22 cellular contexts compared by ENCODE assay signal in the genomic region with DNA sequence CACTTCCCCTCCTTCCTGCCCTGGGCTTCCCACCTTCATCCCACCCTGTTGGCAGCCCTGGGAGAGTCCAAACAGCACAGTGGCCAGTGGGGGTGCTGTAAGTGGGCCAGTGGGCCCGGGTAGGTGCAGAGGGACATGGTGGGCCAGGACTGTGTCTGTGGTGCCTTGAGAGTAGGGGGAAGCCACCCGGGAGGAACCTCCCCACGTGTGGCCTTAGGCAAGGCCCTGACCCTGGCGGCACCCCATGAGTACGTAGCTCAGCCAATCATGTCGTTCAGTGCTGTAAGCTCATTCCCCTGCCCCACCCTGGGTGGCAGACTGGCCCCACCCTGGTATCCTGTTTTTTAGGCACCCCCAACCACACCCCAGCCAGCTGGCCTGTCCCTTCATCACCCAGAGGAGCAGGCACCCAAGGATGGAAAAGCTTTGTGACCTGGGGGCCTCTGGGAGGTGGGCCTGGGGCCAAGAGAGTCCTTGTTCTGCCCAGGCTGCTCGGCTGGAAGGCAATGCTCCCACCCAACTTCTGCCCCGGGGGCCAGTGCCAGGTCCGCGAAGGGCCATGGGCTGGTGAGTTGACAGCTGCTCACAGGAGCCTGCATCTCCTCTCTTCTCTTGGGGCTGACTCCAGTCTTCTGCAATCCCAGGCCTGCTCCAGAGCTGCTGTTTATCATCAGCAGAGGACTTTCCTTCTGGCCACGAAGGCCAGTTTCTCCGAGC. TPM values are rescaled to one million over a fixed set of nuclear protein-coding genes. Genes with fewer than 3 reads are reported as not detected.
DNase-seq lines count a peak whose midpoint lies in the region; ATAC-seq and TF ChIP-seq lines count a peak whose summit lies in the region.
"Had no signal": no experiment of that assay in that cellular context is flagged by ENCODE, and none has a peak within 500 bp of the region (broad histone marks: within the 10 kb centered on the region; RNA-seq: fewer than 3 reads in every experiment).

No MANE protein-coding gene starts in this region.

- peak; percentile 20 for DNase-seq in activated naive CD8-positive, alpha-beta T cell treated with anti-CD3 and anti-CD28 coated beads, Interleukin-2, amount 10 ng/mL, durations not matched to agents 7 days and 5 days
- no peak for DNase-seq in activated naive CD8-positive, alpha-beta T cell treated with anti-CD3 and anti-CD28 coated beads, Interleukin-2, amount 50 U/mL, for 24 hours
- DNase-seq in right cardiac atrium: peak in 1 of 3 donors; percentile 48
- peak; percentile 58 for DNase-seq in upper lobe of right lung
- DNase-seq in NCI-H2227 treated with DMSO at 0.1 percent for 48 hours (lab: John Stamatoyannopoulos, UW): no peak
- no peak for DNase-seq in WTC11 (ENCODE audit: low spot score)
- DNase-seq: 8988T; activated CD4-positive, CD25-positive, alpha-beta regulatory T cell treated with anti-CD3 and anti-CD28 coated beads, Interleukin-2, amount 50 U/mL, for 72 hours; activated naive CD8-positive, alpha-beta T cell treated with anti-CD3 and anti-CD28 coated beads for 36 hours; EL; foreskin keratinocyte; islet precursor cell; mammary epithelial cell; naive thymus-derived CD4-positive, alpha-beta T cell; NCI-H526 treated with DMSO at 0.1 percent for 48 hours; ovary; RPMI8226; stimulated activated naive CD8-positive, alpha-beta T cell treated with anti-CD3 and anti-CD28 coated beads, Interleukin-15, Interleukin-2, amounts not matched to agents 100 U/mL and 50 U/mL, for 24 hours had no signal

- H3K4me3 Mint-ChIP-seq in activated naive CD8-positive, alpha-beta T cell treated with anti-CD3 and anti-CD28 coated beads, Interleukin-2, amount 10 ng/mL, durations not matched to agents 7 days and 5 days: no peak overlapping the region
- H3K4me3 Mint-ChIP-seq in activated naive CD8-positive, alpha-beta T cell treated with anti-CD3 and anti-CD28 coated beads, Interleukin-2, amount 50 U/mL, for 24 hours: no peak overlapping the region
- no peak overlapping the region for H3K4me3 Mint-ChIP-seq in WTC11
- H3K4me3 Mint-ChIP-seq: activated naive CD8-positive, alpha-beta T cell treated with anti-CD3 and anti-CD28 coated beads for 36 hours; activated T-helper 1 cell treated with anti-CD3 and anti-CD28 coated beads, Interleukin-12 subunit alpha, Interleukin-12 subunit beta, Interleukin-2, Interleukin-4 antibody, amounts not matched to agents 30 ng/mL and 10 ng/mL and 1 ng/mL, durations not matched to agents 14 hours and 24 hours and 36 hours; B cell; naive thymus-derived CD4-positive, alpha-beta T cell had no signal

- H3K4me1 ChIP-seq in right cardiac atrium (ENCODE audit: control insufficient read depth, insufficient read depth, low read length) (no peaks in the 10 kb centered on the region), rectal smooth muscle tissue (ENCODE audit: control insufficient read depth, insufficient read depth, low read length) (peaks cover 46% of the 10 kb centered on the region), upper lobe of right lung (no peaks in the 10 kb centered on the region)
- H3K4me1 ChIP-seq: foreskin keratinocyte had no signal

- H3K9me3 ChIP-seq in right cardiac atrium (ENCODE audit: control insufficient read depth, low read length) (no peaks in the 10 kb centered on the region), upper lobe of right lung (no peaks in the 10 kb centered on the region)
- H3K9me3 ChIP-seq: ovary had no signal

- peaks cover 9% of the 10 kb centered on the region for H3K9me3 Mint-ChIP-seq in activated naive CD8-positive, alpha-beta T cell treated with anti-CD3 and anti-CD28 coated beads, Interleukin-2, amount 10 ng/mL, durations not matched to agents 7 days and 5 days
- peaks cover 9% of the 10 kb centered on the region for H3K9me3 Mint-ChIP-seq in activated naive CD8-positive, alpha-beta T cell treated with anti-CD3 and anti-CD28 coated beads, Interleukin-2, amount 50 U/mL, for 24 hours
- peaks cover 16% of the 10 kb centered on the region for H3K9me3 Mint-ChIP-seq in WTC11

- no peaks in the 10 kb centered on the region for H3K27me3 Mint-ChIP-seq in activated naive CD8-positive, alpha-beta T cell treated with anti-CD3 and anti-CD28 coated beads, Interleukin-2, amount 10 ng/mL, durations not matched to agents 7 days and 5 days
- no peaks in the 10 kb centered on the region for H3K27me3 Mint-ChIP-seq in activated naive CD8-positive, alpha-beta T cell treated with anti-CD3 and anti-CD28 coated beads, Interleukin-2, amount 50 U/mL, for 24 hours
- H3K27me3 Mint-ChIP-seq in WTC11 (ENCODE audit: low read depth): peaks cover 11% of the 10 kb centered on the region; the same call in 1 of the 2 replicates
- H3K27me3 Mint-ChIP-seq: activated naive CD8-positive, alpha-beta T cell treated with anti-CD3 and anti-CD28 coated beads for 36 hours; B cell; naive thymus-derived CD4-positive, alpha-beta T cell had no signal

- no peak overlapping the region for H3K27ac Mint-ChIP-seq in activated naive CD8-positive, alpha-beta T cell treated with anti-CD3 and anti-CD28 coated beads, Interleukin-2, amount 10 ng/mL, durations not matched to agents 7 days and 5 days
- no peak overlapping the region for H3K27ac Mint-ChIP-seq in activated naive CD8-positive, alpha-beta T cell treated with anti-CD3 and anti-CD28 coated beads, Interleukin-2, amount 50 U/mL, for 24 hours
- no peak overlapping the region for H3K27ac Mint-ChIP-seq in WTC11
- H3K27ac Mint-ChIP-seq: activated naive CD8-positive, alpha-beta T cell treated with anti-CD3 and anti-CD28 coated beads for 36 hours; activated T-helper 1 cell treated with anti-CD3 and anti-CD28 coated beads, Interleukin-12 subunit alpha, Interleukin-12 subunit beta, Interleukin-2, Interleukin-4 antibody, amounts not matched to agents 30 ng/mL and 10 ng/mL and 1 ng/mL, durations not matched to agents 14 hours and 24 hours and 36 hours; B cell; naive thymus-derived CD4-positive, alpha-beta T cell had no signal

- POLR2A ChIA-PET in activated naive CD8-positive, alpha-beta T cell treated with anti-CD3 and anti-CD28 coated beads, Interleukin-2, amount 10 ng/mL, durations not matched to agents 7 days and 5 days (lab: Charles Lee): interaction anchor here (1.5 kb wide), 1 partner anchor 13 kb away, joined by 4 read pairs; no protein-coding TSS in a partner anchor
- POLR2A ChIA-PET in WTC11 (lab: Charles Lee): interaction anchor here (0.6 kb wide), 1 partner anchor 1029 kb away, joined by 4 read pairs; no protein-coding TSS in a partner anchor

- no peaks in the 10 kb centered on the region for H3K36me3 Mint-ChIP-seq in activated naive CD8-positive, alpha-beta T cell treated with anti-CD3 and anti-CD28 coated beads, Interleukin-2, amount 10 ng/mL, durations not matched to agents 7 days and 5 days
- H3K36me3 Mint-ChIP-seq in activated naive CD8-positive, alpha-beta T cell treated with anti-CD3 and anti-CD28 coated beads, Interleukin-2, amount 50 U/mL, for 24 hours (ENCODE audit: low read depth): no peaks in the 10 kb centered on the region
- H3K36me3 Mint-ChIP-seq in WTC11: peaks cover 18% of the 10 kb centered on the region
- H3K36me3 Mint-ChIP-seq: activated naive CD8-positive, alpha-beta T cell treated with anti-CD3 and anti-CD28 coated beads for 36 hours had no signal

- H3K27me3 ChIP-seq in right cardiac atrium (ENCODE audit: control insufficient read depth, insufficient read depth) (no peaks in the 10 kb centered on the region), rectal smooth muscle tissue (ENCODE audit: control insufficient read depth, insufficient read depth, low read length) (no peaks in the 10 kb centered on the region), upper lobe of right lung (no peaks in the 10 kb centered on the region)
- H3K27me3 ChIP-seq: foreskin keratinocyte, ovary had no signal

- peaks cover 4% of the 10 kb centered on the region for H3K36me3 ChIP-seq in rectal smooth muscle tissue (ENCODE audit: control insufficient read depth, insufficient read depth, low read length)
- H3K36me3 ChIP-seq in upper lobe of right lung: no peaks in the 10 kb centered on the region
- H3K36me3 ChIP-seq: ovary had no signal

- CTCF ChIA-PET in WTC11 (lab: Charles Lee): interaction anchor here (1.2 to 2.5 kb wide), 6 partner anchors 14 to 171 kb away, joined by 3 to 12 read pairs (median 4); no protein-coding TSS in a partner anchor

- intact Hi-C loops in right cardiac atrium (cut with DNase I): no loop called here
- intact Hi-C loops in upper lobe of right lung (cut with DNase I): no loop called here

- no peak for TF ChIP-seq CTCF in upper lobe of right lung (IDR thresholded peaks at IDR 0.05)
- TF ChIP-seq CTCF in WTC11 (IDR thresholded peaks at IDR 0.05): no peak

- H3K4me1 Mint-ChIP-seq in activated naive CD8-positive, alpha-beta T cell treated with anti-CD3 and anti-CD28 coated beads, Interleukin-2, amount 10 ng/mL, durations not matched to agents 7 days and 5 days: peaks cover under 1% of the 10 kb centered on the region
- H3K4me1 Mint-ChIP-seq in activated naive CD8-positive, alpha-beta T cell treated with anti-CD3 and anti-CD28 coated beads, Interleukin-2, amount 50 U/mL, for 24 hours: no peaks in the 10 kb centered on the region
- H3K4me1 Mint-ChIP-seq in WTC11: no peaks in the 10 kb centered on the region
- H3K4me1 Mint-ChIP-seq: activated naive CD8-positive, alpha-beta T cell treated with anti-CD3 and anti-CD28 coated beads for 36 hours; B cell had no signal

- H3K9ac ChIP-seq in rectal smooth muscle tissue (ENCODE audit: low read length): no peak overlapping the region

- no peak overlapping the region for H3K27ac ChIP-seq in right cardiac atrium (ENCODE audit: low read length)
- peak overlapping the region; percentile 91 for H3K27ac ChIP-seq in rectal smooth muscle tissue (ENCODE audit: low read depth, low read length)
- H3K27ac ChIP-seq in upper lobe of right lung: no peak overlapping the region
- H3K27ac ChIP-seq: foreskin keratinocyte, ovary had no signal

- no peak for ATAC-seq in activated naive CD8-positive, alpha-beta T cell treated with anti-CD3 and anti-CD28 coated beads, Interleukin-2, amount 10 ng/mL, durations not matched to agents 7 days and 5 days (ENCODE audit: low read depth)
- no peak for ATAC-seq in activated naive CD8-positive, alpha-beta T cell treated with anti-CD3 and anti-CD28 coated beads, Interleukin-2, amount 50 U/mL, for 24 hours
- ATAC-seq in right cardiac atrium (peak; percentile 17 to 21), upper lobe of right lung (peak; percentile 36), SK-N-SH treated with all-trans-retinoic acid at 6 μM for 48 hours (no peak), WTC11 (no peak)
- ATAC-seq: foreskin keratinocyte; naive thymus-derived CD4-positive, alpha-beta T cell; stimulated activated naive CD8-positive, alpha-beta T cell treated with anti-CD3 and anti-CD28 coated beads, Interleukin-15, Interleukin-2, amounts not matched to agents 100 U/mL and 50 U/mL, for 24 hours had no signal

- no peak overlapping the region for H3K4me3 ChIP-seq in right cardiac atrium (ENCODE audit: low read length)
- no peak overlapping the region for H3K4me3 ChIP-seq in rectal smooth muscle tissue (ENCODE audit: low read length)
- H3K4me3 ChIP-seq in upper lobe of right lung: no peak overlapping the region
- H3K4me3 ChIP-seq: ovary had no signal

- WGBS in right cardiac atrium: 54% methylated on average over 12 of the region's 12 CpGs

RNA-seq across cellular contexts. Expression of a gene that starts 41.6 kb away (rescaled TPM):
- 1 to 10 TPM; 4.6 to 4.7 TPM for total RNA-seq in activated naive CD8-positive, alpha-beta T cell treated with anti-CD3 and anti-CD28 coated beads, Interleukin-2, amount 10 ng/mL, durations not matched to agents 7 days and 5 days
- total RNA-seq in right cardiac atrium (1 to 10 TPM; 5.3 to 8.7 (median 7.4) TPM), upper lobe of right lung (47.3 TPM), WTC11 (2021) (8.3 to 10.4 TPM (median 10.1 TPM) in 3 replicates)
- polyA plus RNA-seq in right cardiac atrium: 11.5 TPM

Comparison
In these comparisons a context has a peak if more than half of its experiments do, and no peak if none do; other contexts are left out.
1. DNase-seq: peak in activated naive CD8-positive, alpha-beta T cell treated with anti-CD3 and anti-CD28 coated beads, Interleukin-2, amount 10 ng/mL, durations not matched to agents 7 days and 5 days (single experiment) and upper lobe of right lung (single experiment); none in activated naive CD8-positive, alpha-beta T cell treated with anti-CD3 and anti-CD28 coated beads, Interleukin-2, amount 50 U/mL, for 24 hours (single experiment), NCI-H2227 treated with DMSO at 0.1 percent for 48 hours (single experiment) and WTC11 (single experiment).
2. ATAC-seq: peak in right cardiac atrium (2 of 2) and upper lobe of right lung (single experiment); none in activated naive CD8-positive, alpha-beta T cell treated with anti-CD3 and anti-CD28 coated beads, Interleukin-2, amount 10 ng/mL, durations not matched to agents 7 days and 5 days (single experiment), activated naive CD8-positive, alpha-beta T cell treated with anti-CD3 and anti-CD28 coated beads, Interleukin-2, amount 50 U/mL, for 24 hours (single experiment), SK-N-SH treated with all-trans-retinoic acid at 6 μM for 48 hours (single experiment) and WTC11 (single experiment).